In the genomic region with DNA sequence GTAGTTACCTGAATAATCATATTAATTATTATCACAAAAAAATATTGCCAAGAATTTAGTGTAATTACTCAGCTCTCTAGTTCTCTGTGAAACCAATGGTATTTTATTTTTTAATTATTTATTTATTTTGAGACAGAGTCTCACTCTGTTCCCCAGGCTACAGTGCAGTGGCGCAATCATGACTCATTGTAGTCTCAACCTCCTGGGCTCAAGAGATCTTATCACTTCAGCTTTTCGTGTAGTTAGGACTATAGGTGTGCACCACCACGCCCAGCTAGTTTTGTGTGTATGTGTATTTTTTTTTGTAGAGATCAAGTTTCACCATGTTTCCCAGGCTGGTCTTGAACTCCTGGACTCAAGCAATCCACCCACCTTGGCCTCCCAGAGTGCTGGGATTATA, we compare ENCODE assay signal across 15 cellular contexts.
A peak's percentile ranks its signal among the peaks of the same experiment; 100 is the strongest.
DNase-seq lines count a peak whose midpoint lies in the region; ATAC-seq and TF ChIP-seq lines count a peak whose summit lies in the region.
"Had no signal": no experiment of that assay in that cellular context is flagged by ENCODE, and none has a peak within 500 bp of the region (broad histone marks: within the 10 kb centered on the region; RNA-seq: fewer than 3 reads in every experiment).

No MANE protein-coding gene starts in this region.

- TF ChIP-seq POLR2A in esophagus squamous epithelium (IDR thresholded peaks at IDR 0.05): no peak

- no peaks in the 10 kb centered on the region for H3K79me2 ChIP-seq in OCI-LY1 (ENCODE audit: insufficient read depth, low read length)

- H3K4me3 ChIP-seq in OCI-LY1 (ENCODE audit: low read depth, low read length, poor library complexity, severe bottlenecking): no peak overlapping the region
- H3K4me3 ChIP-seq in esophagus squamous epithelium: no peak overlapping the region
- H3K4me3 ChIP-seq in HAP-1: no peak overlapping the region
- H3K4me3 ChIP-seq: thyroid gland had no signal

- H3K36me3 ChIP-seq in OCI-LY1 (ENCODE audit: insufficient read depth, low read length): no peaks in the 10 kb centered on the region
- no peaks in the 10 kb centered on the region for H3K36me3 ChIP-seq in esophagus squamous epithelium
- H3K36me3 ChIP-seq in HAP-1 (replicated peaks): no peaks in the 10 kb centered on the region
- H3K36me3 ChIP-seq: thyroid gland had no signal

- 30 to 50% methylated on average over 3 of the region's 3 CpGs for WGBS in esophagus squamous epithelium, 2 donors

- peak overlapping the region; percentile 67 for H3K27ac ChIP-seq in OCI-LY1 (ENCODE audit: low read depth, low read length, poor library complexity, severe bottlenecking)
- H3K27ac ChIP-seq in esophagus squamous epithelium: peak overlapping the region; percentile 46 to 84 (median 78)
- H3K27ac ChIP-seq: C4-2B, KMS-11, thyroid gland had no signal

- H3K9me3 ChIP-seq in OCI-LY1 (ENCODE audit: low read length): no peaks in the 10 kb centered on the region
- no peaks in the 10 kb centered on the region for H3K9me3 ChIP-seq in esophagus squamous epithelium
- no peaks in the 10 kb centered on the region for H3K9me3 ChIP-seq in HAP-1
- H3K9me3 ChIP-seq: thyroid gland had no signal

- no peak overlapping the region for H3K9ac ChIP-seq in OCI-LY1 (ENCODE audit: low read length)
- H3K9ac ChIP-seq: KMS-11 had no signal

- intact Hi-C loops in esophagus squamous epithelium (cut with DNase I): no loop called here
- intact Hi-C loops in cardiac septum (cut with DNase I): no loop called here

- no peak overlapping the region for H2AFZ ChIP-seq in OCI-LY1 (ENCODE audit: low read length)

- no peaks in the 10 kb centered on the region for H3F3A ChIP-seq in OCI-LY1 (ENCODE audit: insufficient read depth, low read length)

- H3K9me2 ChIP-seq in OCI-LY1 (ENCODE audit: low read depth, low read length): no peaks in the 10 kb centered on the region

- no peak overlapping the region for H3K4me2 ChIP-seq in OCI-LY1 (ENCODE audit: low read length)
- H3K4me2 ChIP-seq: KMS-11 had no signal

- TF ChIP-seq CTCF in OCI-LY1 (IDR thresholded peaks at IDR 0.05; ENCODE audit: low read length) (no peak), esophagus squamous epithelium (IDR thresholded peaks at IDR 0.05) (no peak)

- H3K27me3 ChIP-seq in OCI-LY1 (ENCODE audit: insufficient read depth, low read length) (no peaks in the 10 kb centered on the region), esophagus squamous epithelium (no peaks in the 10 kb centered on the region), HAP-1 (ENCODE audit: low read depth) (no peaks in the 10 kb centered on the region)
- H3K27me3 ChIP-seq: thyroid gland had no signal

- in situ Hi-C loops in HAP-1 (cut with MboI; ENCODE audit: low sequenced_read_pairs): no loop called here

- no peaks in the 10 kb centered on the region for H4K20me1 ChIP-seq in OCI-LY1 (ENCODE audit: insufficient read depth, low read length)

- DNase-seq in Daoy (ENCODE audit: low read depth) (peak; percentile 44), esophagus squamous epithelium (lab: John Stamatoyannopoulos, UW) (no peak), non-pigmented ciliary epithelial cell (ENCODE audit: low read depth) (peak; percentile 18), cardiac septum (ENCODE audit: low spot score) (no peak), HAP-1 (ENCODE audit: low spot score in 2 of 2) (no peak)
- DNase-seq: activated T-cell treated with anti-CD3 and anti-CD28 coated beads, Interleukin-2, amount 50 U/mL, for 24 hours; central memory CD4-positive, alpha-beta T cell; NCI-H2227 treated with DMSO at 0.1 percent for 48 hours; Right ventricle myocardium superior; thyroid gland had no signal

- H3K4me1 ChIP-seq in OCI-LY1 (ENCODE audit: insufficient read depth, low read length, severe bottlenecking) (peaks cover 58% of the 10 kb centered on the region), esophagus squamous epithelium (peaks cover 0 to 56% (median 12%) of the 10 kb centered on the region in 3 donors), HAP-1 (no peaks in the 10 kb centered on the region)
- H3K4me1 ChIP-seq: thyroid gland had no signal

- no peak for ATAC-seq in HG02610 (IDR thresholded peaks at IDR 0.05; ENCODE audit: unreplicated experiment)
- ATAC-seq in HG02759 (IDR thresholded peaks at IDR 0.05; ENCODE audit: unreplicated experiment): no peak

Comparison
In these comparisons a context has a peak if more than half of its experiments do, and no peak if none do; other contexts are left out.
1. DNase-seq: peak in Daoy (single experiment) and non-pigmented ciliary epithelial cell (single experiment); none in esophagus squamous epithelium (single experiment), cardiac septum (single experiment) and HAP-1 (0 of 2).